8 cellular contexts compared by ENCODE assay signal in the genomic region with DNA sequence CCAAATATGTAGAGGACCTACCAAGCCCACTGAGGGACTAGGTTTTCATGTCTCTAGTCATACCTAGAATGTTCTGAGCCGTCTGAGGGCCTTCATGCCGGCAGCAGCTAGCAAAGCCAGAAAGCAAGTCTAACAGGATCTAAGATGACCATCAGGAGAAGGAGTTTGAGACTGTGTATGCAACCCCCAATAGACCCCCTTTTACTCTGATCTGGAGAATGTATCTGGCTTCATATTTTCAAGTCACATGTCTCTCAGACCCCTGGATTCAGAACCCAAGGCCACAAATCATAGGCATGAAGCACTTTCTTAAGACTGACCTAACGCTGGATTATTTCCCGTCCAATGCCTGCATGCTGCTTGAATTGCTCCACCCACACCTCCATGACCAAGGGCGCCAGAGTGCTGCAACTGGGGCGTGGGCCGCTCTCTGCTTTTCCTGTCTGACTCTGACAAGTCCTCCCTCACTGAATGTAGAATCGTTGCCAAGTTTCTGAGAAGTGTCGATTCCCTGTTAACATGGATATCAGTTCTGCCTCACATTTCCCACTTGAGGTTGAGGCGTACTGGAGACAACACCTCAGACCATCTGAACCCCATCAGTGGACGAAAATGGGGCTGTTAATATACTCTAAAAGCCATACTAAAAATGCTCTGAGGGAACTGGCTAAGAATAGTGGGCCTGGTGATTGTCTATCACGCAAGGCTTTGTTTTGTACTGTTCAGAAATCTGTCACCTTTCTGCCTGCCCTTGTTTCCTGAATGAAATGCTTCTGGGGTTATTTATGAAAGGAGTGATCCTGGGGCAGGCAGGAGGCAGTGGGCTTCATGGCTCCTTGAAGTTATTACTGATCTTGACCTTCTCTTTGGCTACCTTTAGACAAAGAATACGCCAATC. TPM values are rescaled to one million over a fixed set of nuclear protein-coding genes. Genes with fewer than 3 reads are reported as not detected.
DNase-seq lines count a peak whose midpoint lies in the region; ATAC-seq and TF ChIP-seq lines count a peak whose summit lies in the region.

No MANE protein-coding gene starts in this region.

- peaks cover 28% of the 10 kb centered on the region for H3K36me3 Mint-ChIP-seq in T-helper 1 cell treated with Interleukin-12 subunit alpha and Interleukin-12 subunit beta and Interleukin-4 antibody, amounts not matched to agents 30 μg/mL and 1 μg/mL, for 36 hours (ENCODE audit: low read depth)

- peak; percentile 9 for ATAC-seq in GM21360 (IDR thresholded peaks at IDR 0.05; ENCODE audit: unreplicated experiment)

- H3K4me1 Mint-ChIP-seq in T-helper 1 cell treated with Interleukin-12 subunit alpha and Interleukin-12 subunit beta and Interleukin-4 antibody, amounts not matched to agents 30 μg/mL and 1 μg/mL, for 36 hours (ENCODE audit: low read depth) = peaks cover 27% of the 10 kb centered on the region

- H3K9me3 Mint-ChIP-seq in T-helper 1 cell treated with Interleukin-12 subunit alpha and Interleukin-12 subunit beta and Interleukin-4 antibody, amounts not matched to agents 30 μg/mL and 1 μg/mL, for 36 hours = no peaks in the 10 kb centered on the region

- H3K4me3 Mint-ChIP-seq in T-helper 1 cell treated with Interleukin-12 subunit alpha and Interleukin-12 subunit beta and Interleukin-4 antibody, amounts not matched to agents 30 μg/mL and 1 μg/mL, for 36 hours = no peak overlapping the region

- TF ChIP-seq CTCF in cardiac fibroblast (IDR thresholded peaks at IDR 0.05; ENCODE audit: low read depth, low read length) = no peak
- TF ChIP-seq CTCF in foreskin fibroblast (IDR thresholded peaks at IDR 0.05; ENCODE audit: low read depth, low read length) = no peak

- H3K27me3 Mint-ChIP-seq in T-helper 1 cell treated with Interleukin-12 subunit alpha and Interleukin-12 subunit beta and Interleukin-4 antibody, amounts not matched to agents 30 μg/mL and 1 μg/mL, for 36 hours (ENCODE audit: low read depth) = no peaks in the 10 kb centered on the region

- peak overlapping the region; percentile 67 for H3K27ac Mint-ChIP-seq in T-helper 1 cell treated with Interleukin-12 subunit alpha and Interleukin-12 subunit beta and Interleukin-4 antibody, amounts not matched to agents 30 μg/mL and 1 μg/mL, for 36 hours

- DNase-seq in cardiac fibroblast (ENCODE audit: low read depth in 2 of 2) (peak; percentile 67 to 78), occipital lobe (lab: John Stamatoyannopoulos, UW) (peak; percentile 11), foreskin fibroblast (no peak), DMS 273 (lab: John Stamatoyannopoulos, UW; ENCODE audit: unreplicated experiment) (no peak), NCI-H2196 treated with DMSO at 0.1 percent for 48 hours (lab: John Stamatoyannopoulos, UW; ENCODE audit: unreplicated experiment) (no peak), NOMO-1 treated with DMSO at 0.1 percent for 48 hours (lab: John Stamatoyannopoulos, UW; ENCODE audit: unreplicated experiment) (no peak)

- H3K4me3 ChIP-seq in cardiac fibroblast (replicated peaks in 1 of 2; ENCODE audit: low read depth in 2 of 2, low read length in 2 of 2) (no peak overlapping the region), foreskin fibroblast (ENCODE audit: low read depth in 1 of 2, low read length in 2 of 2) (no peak overlapping the region)

RNA-seq across cellular contexts. Expression of gene ASXL1, which starts 23.9 kb away (rescaled TPM):
- 70.2 TPM for total RNA-seq in occipital lobe

RNA-seq across cellular contexts. Expression of gene KIF3B, which starts 56.8 kb away (rescaled TPM):
- total RNA-seq in occipital lobe = 92.5 TPM

Comparison
In these comparisons a context has a peak if more than half of its experiments do, and no peak if none do; other contexts are left out.
1. DNase-seq: peak in cardiac fibroblast (2 of 2) and occipital lobe (single experiment); none in foreskin fibroblast (0 of 2), DMS 273 (single experiment), NCI-H2196 treated with DMSO at 0.1 percent for 48 hours (single experiment) and NOMO-1 treated with DMSO at 0.1 percent for 48 hours (single experiment).